Comparison of ENCODE assay signal across 9 cellular contexts in the genomic region with DNA sequence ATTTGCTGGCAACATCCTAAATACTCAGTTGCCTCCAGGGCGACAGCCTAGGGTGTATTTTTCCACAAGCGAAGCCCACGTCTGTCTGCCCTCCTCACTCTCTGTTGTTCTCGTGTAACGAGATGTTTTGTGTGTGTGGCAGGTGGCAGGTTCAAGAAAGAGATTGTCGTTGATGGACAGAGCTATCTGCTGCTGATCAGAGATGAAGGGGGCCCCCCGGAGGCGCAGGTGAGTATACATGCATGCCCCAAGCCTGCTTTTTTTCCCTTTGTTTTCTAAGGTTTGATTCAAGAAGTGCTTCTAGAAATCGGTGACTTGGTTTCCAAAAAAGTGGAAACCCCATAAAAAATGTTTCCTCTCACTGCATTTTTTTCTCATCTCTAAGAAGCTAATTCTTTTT.
A peak's percentile ranks its signal among the peaks of the same experiment; 100 is the strongest.
DNase-seq lines count a peak whose midpoint lies in the region; ATAC-seq and TF ChIP-seq lines count a peak whose summit lies in the region.
"Had no signal": no experiment of that assay in that cellular context is flagged by ENCODE, and none has a peak within 500 bp of the region (broad histone marks: within the 10 kb centered on the region; RNA-seq: fewer than 3 reads in every experiment).

No MANE protein-coding gene starts in this region.

- H3K4me3 ChIP-seq in DOHH2 (ENCODE audit: low read length) (no peak overlapping the region), left lung (no peak overlapping the region)
- H3K4me3 ChIP-seq: pancreas had no signal

- H3K27ac ChIP-seq in DOHH2 (ENCODE audit: low read depth, low read length) (no peak overlapping the region), VCaP (no peak overlapping the region), left lung (no peak overlapping the region)
- H3K27ac ChIP-seq: pancreas had no signal

- no peaks in the 10 kb centered on the region for H3K9me2 ChIP-seq in DOHH2 (replicated peaks; ENCODE audit: control insufficient read depth, low read length)

- H3K27me3 ChIP-seq in DOHH2 (ENCODE audit: control insufficient read depth, low read length): no peaks in the 10 kb centered on the region; the same call in 1 of the 2 replicates
- H3K27me3 ChIP-seq in left lung: no peaks in the 10 kb centered on the region
- H3K27me3 ChIP-seq: pancreas had no signal

- no peaks in the 10 kb centered on the region for H3K4me1 ChIP-seq in DOHH2 (ENCODE audit: control insufficient read depth, low read length)
- H3K4me1 ChIP-seq in left lung: no peaks in the 10 kb centered on the region
- H3K4me1 ChIP-seq: pancreas had no signal

- DNase-seq in M059J (ENCODE audit: low read depth) (peak; percentile 24), left lung (no peak), DMS114 treated with DMSO at 0.1 percent for 48 hours (lab: John Stamatoyannopoulos, UW; ENCODE audit: unreplicated experiment) (no peak)
- DNase-seq: pancreas had no signal

- ATAC-seq in left lung (peak; percentile 34), GM18519 (IDR thresholded peaks at IDR 0.05; ENCODE audit: low FRiP score, unreplicated experiment) (no peak), esophagus mucosa (no peak), HG03378 (IDR thresholded peaks at IDR 0.05; ENCODE audit: unreplicated experiment) (no peak)

- H3K36me3 ChIP-seq in DOHH2 (ENCODE audit: control insufficient read depth, low read length) (no peaks in the 10 kb centered on the region), left lung (no peaks in the 10 kb centered on the region)

- H3F3A ChIP-seq in DOHH2 (ENCODE audit: control insufficient read depth, insufficient read depth): no peaks in the 10 kb centered on the region

- H4K20me1 ChIP-seq in DOHH2 (ENCODE audit: control insufficient read depth, insufficient read depth, low read depth, low read length): no peaks in the 10 kb centered on the region

- TF ChIP-seq CTCF in DOHH2 (IDR thresholded peaks at IDR 0.05; ENCODE audit: low read depth, low read length, poor library complexity, severe bottlenecking) (peak; percentile 35), VCaP (conservative IDR thresholded peaks at IDR 0.05) (peak; percentile 64), left lung (IDR thresholded peaks at IDR 0.05) (no peak)

- no peak overlapping the region for H3K4me2 ChIP-seq in DOHH2 (ENCODE audit: low read length)

- H3K9me3 ChIP-seq in DOHH2 (ENCODE audit: control insufficient read depth, insufficient read depth, low read length): no peaks in the 10 kb centered on the region
- no peaks in the 10 kb centered on the region for H3K9me3 ChIP-seq in left lung
- H3K9me3 ChIP-seq: pancreas had no signal

- H3K79me2 ChIP-seq in DOHH2 (ENCODE audit: control insufficient read depth, low read length): no peaks in the 10 kb centered on the region

- intact Hi-C loops in left lung (cut with DNase I): loop anchor here (10.0 kb wide), 2 partner anchors 146 to 606 kb away; no protein-coding TSS in a partner anchor

Comparison
In these comparisons a context has a peak if more than half of its experiments do, and no peak if none do; other contexts are left out.
1. CTCF ChIP-seq: peak in DOHH2 (single experiment) and VCaP (single experiment); none in left lung (0 of 2).